ENCODE assay signal across 17 cellular contexts in genomic region chr14:52318829-52319604, GRCh38. TPM values are rescaled to one million over a fixed set of nuclear protein-coding genes. Genes with fewer than 3 reads are reported as not detected.
A peak's percentile ranks its signal among the peaks of the same experiment; 100 is the strongest.
DNase-seq lines count a peak whose midpoint lies in the region; ATAC-seq, FAIRE-seq and TF ChIP-seq lines count a peak whose summit lies in the region.
"Had no signal": no experiment of that assay in that cellular context is flagged by ENCODE, and none has a peak within 500 bp of the region (broad histone marks: within the 10 kb centered on the region; RNA-seq: fewer than 3 reads in every experiment).

No MANE protein-coding gene starts in this region.

- peaks cover 62% of the 10 kb centered on the region for H3K4me1 Mint-ChIP-seq in activated naive CD4-positive, alpha-beta T cell treated with anti-CD3 and anti-CD28 coated beads, Interleukin-2, amount 10 ng/mL, durations not matched to agents 7 days and 5 days
- peaks cover 51% of the 10 kb centered on the region for H3K4me1 Mint-ChIP-seq in T-helper 17 cell

- no peak overlapping the region for H3K27ac ChIP-seq in fibroblast of lung (ENCODE audit: insufficient read depth, low read length)
- H3K27ac ChIP-seq: neutrophil, SK-N-MC had no signal

- H3K9ac ChIP-seq in fibroblast of lung (ENCODE audit: insufficient read depth, low read length) = no peak overlapping the region

- CTCF ChIA-PET in activated naive CD4-positive, alpha-beta T cell treated with anti-CD3 and anti-CD28 coated beads, Interleukin-2, amount 10 ng/mL, durations not matched to agents 7 days and 5 days (lab: Charles Lee) = interaction anchor here (1.0 to 2.3 kb wide), 6 partner anchors 9 to 102 kb away, joined by 3 to 7 read pairs (median 4); no protein-coding TSS in a partner anchor

- peaks cover 9% of the 10 kb centered on the region for H3K4me1 ChIP-seq in fibroblast of lung (ENCODE audit: control insufficient read depth, extremely low read depth, insufficient read depth, low read length)

- H3K9me3 Mint-ChIP-seq in activated naive CD4-positive, alpha-beta T cell treated with anti-CD3 and anti-CD28 coated beads, Interleukin-2, amount 10 ng/mL, durations not matched to agents 7 days and 5 days = peaks cover 20% of the 10 kb centered on the region
- peaks cover 6 to 11% of the 10 kb centered on the region in 2 donors for H3K9me3 Mint-ChIP-seq in activated naive CD4-positive, alpha-beta T cell treated with anti-CD3 and anti-CD28 coated beads, Interleukin-2, amount 50 U/mL, for 72 hours

- H3K9me3 ChIP-seq in T-helper 17 cell (ENCODE audit: control insufficient read depth, low read length, poor library complexity, severe bottlenecking) (no peaks in the 10 kb centered on the region), fibroblast of lung (ENCODE audit: control insufficient read depth, insufficient read depth, low read depth, low read length) (no peaks in the 10 kb centered on the region)
- H3K9me3 ChIP-seq: neutrophil had no signal

- no peak overlapping the region for H2AFZ ChIP-seq in fibroblast of lung (ENCODE audit: low read length)

- H3K27me3 ChIP-seq in fibroblast of lung (ENCODE audit: control insufficient read depth, insufficient read depth, low read length) = no peaks in the 10 kb centered on the region
- H3K27me3 ChIP-seq: neutrophil had no signal

- no peaks in the 10 kb centered on the region for H3K36me3 ChIP-seq in fibroblast of lung (ENCODE audit: control insufficient read depth, insufficient read depth, low read length)
- H3K36me3 ChIP-seq: neutrophil had no signal

- peaks cover 53% of the 10 kb centered on the region for H3K79me2 ChIP-seq in fibroblast of lung (ENCODE audit: control insufficient read depth, insufficient read depth, low read length)

- peaks cover 20% of the 10 kb centered on the region for H3K27me3 Mint-ChIP-seq in activated naive CD4-positive, alpha-beta T cell treated with anti-CD3 and anti-CD28 coated beads, Interleukin-2, amount 10 ng/mL, durations not matched to agents 7 days and 5 days
- H3K27me3 Mint-ChIP-seq in T-helper 17 cell = peaks cover 7% of the 10 kb centered on the region

- H3K36me3 Mint-ChIP-seq in activated naive CD4-positive, alpha-beta T cell treated with anti-CD3 and anti-CD28 coated beads, Interleukin-2, amount 10 ng/mL, durations not matched to agents 7 days and 5 days = peaks cover 96% of the 10 kb centered on the region
- peaks cover 19 to 44% of the 10 kb centered on the region in 2 donors for H3K36me3 Mint-ChIP-seq in activated naive CD4-positive, alpha-beta T cell treated with anti-CD3 and anti-CD28 coated beads, Interleukin-2, amount 50 U/mL, for 72 hours
- peaks cover 18% of the 10 kb centered on the region for H3K36me3 Mint-ChIP-seq in T-helper 17 cell (ENCODE audit: low read depth)

- TF ChIP-seq CTCF in fibroblast of lung (conservative IDR thresholded peaks at IDR 0.05 in 1 of 2, IDR thresholded peaks at IDR 0.05 in 1 of 2; ENCODE audit: low read depth in 1 of 2, low read length in 2 of 2) = no peak

- peak overlapping the region; percentile 85 for H3K27ac Mint-ChIP-seq in activated naive CD4-positive, alpha-beta T cell treated with anti-CD3 and anti-CD28 coated beads, Interleukin-2, amount 10 ng/mL, durations not matched to agents 7 days and 5 days
- H3K27ac Mint-ChIP-seq in activated naive CD4-positive, alpha-beta T cell treated with anti-CD3 and anti-CD28 coated beads, Interleukin-2, amount 50 U/mL, for 72 hours = no peak overlapping the region
- H3K27ac Mint-ChIP-seq in T-helper 17 cell = peak overlapping the region; percentile 99
- H3K27ac Mint-ChIP-seq: activated B cell treated with CpG ODN at 0.5 μM for 24 hours had no signal

- no peak for DNase-seq in activated naive CD4-positive, alpha-beta T cell treated with anti-CD3 and anti-CD28 coated beads, Interleukin-2, amount 10 ng/mL, durations not matched to agents 7 days and 5 days
- no peak for DNase-seq in activated naive CD4-positive, alpha-beta T cell treated with anti-CD3 and anti-CD28 coated beads, Interleukin-2, amount 50 U/mL, for 72 hours (ENCODE audit: low spot score in 2 of 2)
- DNase-seq in T-helper 17 cell = no peak
- DNase-seq in fibroblast of lung (ENCODE audit: low read depth in 2 of 2) = peak; percentile 41 to 79
- DNase-seq in urothelium cell line (ENCODE audit: low spot score) = no peak
- no peak for DNase-seq in activated gamma-delta T cell treated with Interleukin-2 at 50 U/mL for 16 hours
- DNase-seq in HuH-7.5 (ENCODE audit: low spot score) = no peak
- DNase-seq: activated B cell treated with CpG ODN at 0.5 μM for 24 hours; activated effector memory CD4-positive, alpha-beta T cell treated with Interleukin-2 at 50 U/mL for 16 hours; erythroblast; GDM1; NCI-H1694 treated with DMSO at 0.1 percent for 48 hours; stimulated activated CD8-positive, alpha-beta memory T cell treated with anti-CD3 and anti-CD28 coated beads, Interleukin-4, amount 100 ng/mL, for 48 hours had no signal

- peak; percentile 92 for FAIRE-seq in urothelium cell line (lab: Jason Lieb, UNC)

- no peaks in the 10 kb centered on the region for H4K20me1 ChIP-seq in fibroblast of lung (ENCODE audit: control insufficient read depth, extremely low read depth, insufficient read depth, low read length)

- peak overlapping the region; percentile 79 for H3K4me2 ChIP-seq in fibroblast of lung (ENCODE audit: extremely low read depth, insufficient read depth, low read length)

- H3K4me3 Mint-ChIP-seq in activated naive CD4-positive, alpha-beta T cell treated with anti-CD3 and anti-CD28 coated beads, Interleukin-2, amount 10 ng/mL, durations not matched to agents 7 days and 5 days = peak overlapping the region; percentile 83
- H3K4me3 Mint-ChIP-seq in T-helper 17 cell = peak overlapping the region; percentile 100
- H3K4me3 Mint-ChIP-seq: activated B cell treated with CpG ODN at 0.5 μM for 24 hours had no signal

- ATAC-seq in activated naive CD4-positive, alpha-beta T cell treated with anti-CD3 and anti-CD28 coated beads, Interleukin-2, amount 50 U/mL, for 72 hours = no peak
- no peak for ATAC-seq in T-helper 17 cell
- no peak for ATAC-seq in GM18870 (IDR thresholded peaks at IDR 0.05; ENCODE audit: unreplicated experiment)

- H3K4me3 ChIP-seq in fibroblast of lung (replicated peaks in 1 of 4; ENCODE audit: control extremely low read depth in 1 of 4, insufficient read depth in 1 of 4, low read depth in 3 of 4, low read length in 4 of 4) = peak overlapping the region in 3 of 4 experiments; percentile 6 to 100 (median 94)
- H3K4me3 ChIP-seq: lung, SK-N-MC had no signal

RNA-seq across cellular contexts. Expression of gene PTGER2, which starts 4.9 kb away (rescaled TPM):
- total RNA-seq in activated naive CD4-positive, alpha-beta T cell treated with anti-CD3 and anti-CD28 coated beads, Interleukin-2, amount 50 U/mL, for 72 hours = 1 to 10 TPM; 1.2 to 2.5 TPM
- total RNA-seq in T-helper 17 cell = 10 to 100 TPM; 40.5 to 52.1 TPM
- 30.0 and 38.8 TPM in 2 replicates for total RNA-seq in fibroblast of lung
- 15.9 and 27.3 TPM in 2 replicates for polyA plus RNA-seq in fibroblast of lung
- polyA plus RNA-seq in fibroblast of lung (2012) = 17.5 and 32.4 TPM in 2 replicates
- 5.1 and 5.7 TPM in 2 replicates for polyA minus RNA-seq in fibroblast of lung (ENCODE audit: low replicate concordance)

RNA-seq across cellular contexts. Expression of gene PTGDR, which starts 51.5 kb away (rescaled TPM):
- under 1 TPM in 1 of 2 donors, not detected in 1; 0.18 TPM for total RNA-seq in activated naive CD4-positive, alpha-beta T cell treated with anti-CD3 and anti-CD28 coated beads, Interleukin-2, amount 50 U/mL, for 72 hours
- 1 to 10 TPM; 2.5 to 3.7 TPM for total RNA-seq in T-helper 17 cell
- total RNA-seq in fibroblast of lung = not detected in 2 replicates
- polyA plus RNA-seq in fibroblast of lung = 0.08 TPM in 1 of 2 replicates, not detected in the other
- polyA plus RNA-seq in fibroblast of lung (2012) = 0.06 and 0.10 TPM in 2 replicates
- polyA minus RNA-seq in fibroblast of lung (ENCODE audit: low replicate concordance) = not detected in 2 replicates
- total RNA-seq: activated B cell treated with CpG ODN at 0.5 μM for 24 hours had no signal

Comparison
In these comparisons a context has a peak if more than half of its experiments do, and no peak if none do; other contexts are left out.
1. H3K27ac Mint-ChIP-seq: peak in activated naive CD4-positive, alpha-beta T cell treated with anti-CD3 and anti-CD28 coated beads, Interleukin-2, amount 10 ng/mL, durations not matched to agents 7 days and 5 days (single experiment) and T-helper 17 cell (single experiment); none in activated naive CD4-positive, alpha-beta T cell treated with anti-CD3 and anti-CD28 coated beads, Interleukin-2, amount 50 U/mL, for 72 hours (0 of 2).
2. DNase-seq: peak in fibroblast of lung (2 of 2); none in activated naive CD4-positive, alpha-beta T cell treated with anti-CD3 and anti-CD28 coated beads, Interleukin-2, amount 10 ng/mL, durations not matched to agents 7 days and 5 days (single experiment), activated naive CD4-positive, alpha-beta T cell treated with anti-CD3 and anti-CD28 coated beads, Interleukin-2, amount 50 U/mL, for 72 hours (0 of 2), T-helper 17 cell (0 of 3), urothelium cell line (single experiment), activated gamma-delta T cell treated with Interleukin-2 at 50 U/mL for 16 hours (single experiment) and HuH-7.5 (single experiment).